Comparison of ENCODE assay signal across 1 cellular context in the genomic region with DNA sequence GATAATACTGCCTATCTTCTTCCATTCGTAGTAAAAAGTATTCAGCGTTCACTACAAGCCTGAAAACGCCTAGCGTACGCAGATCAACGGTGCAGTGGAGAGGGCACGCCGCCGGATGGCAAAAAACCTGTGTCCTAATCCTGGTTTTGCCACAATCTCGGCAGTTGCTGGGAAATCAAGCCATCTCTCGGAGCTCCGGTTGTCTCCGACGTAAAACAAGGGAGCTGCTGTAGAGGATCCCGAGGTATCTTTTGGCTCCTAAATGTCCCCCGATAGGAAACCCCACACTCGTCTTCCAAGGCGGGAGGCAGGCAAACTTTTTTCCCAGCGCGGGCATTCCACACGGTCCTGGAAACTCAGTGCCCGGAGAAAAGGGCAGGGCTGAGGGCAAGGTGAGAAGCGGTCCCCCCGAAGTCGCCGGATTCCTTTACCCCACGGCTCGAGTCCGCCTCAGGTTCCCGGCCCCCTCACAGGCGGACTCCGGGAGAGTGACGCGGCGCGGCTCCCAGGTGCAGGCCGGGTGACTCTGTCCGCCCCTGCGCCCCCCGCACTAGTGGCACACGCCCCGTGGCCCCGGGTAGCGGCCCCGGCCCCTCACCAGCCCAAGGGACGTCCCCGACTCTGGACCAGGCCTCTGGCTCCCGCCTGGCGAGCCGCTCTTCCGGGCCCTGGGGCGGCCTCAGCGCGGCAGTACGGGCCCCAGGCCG.
TF ChIP-seq lines count a peak whose summit lies in the region.

No MANE protein-coding gene starts in this region.

TF ChIP-seq in HepG2, 621 proteins besides CTCF, POLR2A, EP300 and RAD21 (continued from another document):
- no peak for TF ChIP-seq BATF2 (CRISPR knock-in tag; IDR thresholded peaks at IDR 0.05)
- no peak for TF ChIP-seq ZNF768 (CRISPR knock-in tag; IDR thresholded peaks at IDR 0.05)
- no peak for TF ChIP-seq ZNF282 (IDR thresholded peaks at IDR 0.05; ENCODE audit: partially characterized antibody)
- TF ChIP-seq RFXANK (CRISPR knock-in tag; IDR thresholded peaks at IDR 0.05): no peak
- TF ChIP-seq ZNF672 (CRISPR knock-in tag; IDR thresholded peaks at IDR 0.05): no peak
- TF ChIP-seq ZNF33B (CRISPR knock-in tag; IDR thresholded peaks at IDR 0.05): no peak
- TF ChIP-seq ZNF816 (CRISPR knock-in tag; IDR thresholded peaks at IDR 0.05; ENCODE audit: borderline replicate concordance): no peak
- no peak for TF ChIP-seq NFATC3 (CRISPR knock-in tag; IDR thresholded peaks at IDR 0.05)
- TF ChIP-seq RARG (CRISPR knock-in tag; IDR thresholded peaks at IDR 0.05; ENCODE audit: low read depth): no peak
- TF ChIP-seq ZNF761 (CRISPR knock-in tag; conservative IDR thresholded peaks at IDR 0.05): no peak
- TF ChIP-seq ZNF773 (CRISPR knock-in tag; IDR thresholded peaks at IDR 0.05; ENCODE audit: borderline replicate concordance): 0 out of 2 replicates have a peak, but pooled peaks have one; percentile 48
- TF ChIP-seq ZNF142 (CRISPR knock-in tag; IDR thresholded peaks at IDR 0.05): no peak
- TF ChIP-seq ZNF160 (CRISPR knock-in tag; IDR thresholded peaks at IDR 0.05): no peak
- TF ChIP-seq HINFP (CRISPR knock-in tag; IDR thresholded peaks at IDR 0.05; ENCODE audit: low read depth): 0 out of 2 replicates have a peak, but pooled peaks have one; percentile 5
- TF ChIP-seq DMAP1 (CRISPR knock-in tag; IDR thresholded peaks at IDR 0.05): no peak
- peak; percentile 86; the same call in 1 of the 2 replicates for TF ChIP-seq ZNF432 (CRISPR knock-in tag; IDR thresholded peaks at IDR 0.05; ENCODE audit: borderline replicate concordance)
- TF ChIP-seq, protein P1, sequence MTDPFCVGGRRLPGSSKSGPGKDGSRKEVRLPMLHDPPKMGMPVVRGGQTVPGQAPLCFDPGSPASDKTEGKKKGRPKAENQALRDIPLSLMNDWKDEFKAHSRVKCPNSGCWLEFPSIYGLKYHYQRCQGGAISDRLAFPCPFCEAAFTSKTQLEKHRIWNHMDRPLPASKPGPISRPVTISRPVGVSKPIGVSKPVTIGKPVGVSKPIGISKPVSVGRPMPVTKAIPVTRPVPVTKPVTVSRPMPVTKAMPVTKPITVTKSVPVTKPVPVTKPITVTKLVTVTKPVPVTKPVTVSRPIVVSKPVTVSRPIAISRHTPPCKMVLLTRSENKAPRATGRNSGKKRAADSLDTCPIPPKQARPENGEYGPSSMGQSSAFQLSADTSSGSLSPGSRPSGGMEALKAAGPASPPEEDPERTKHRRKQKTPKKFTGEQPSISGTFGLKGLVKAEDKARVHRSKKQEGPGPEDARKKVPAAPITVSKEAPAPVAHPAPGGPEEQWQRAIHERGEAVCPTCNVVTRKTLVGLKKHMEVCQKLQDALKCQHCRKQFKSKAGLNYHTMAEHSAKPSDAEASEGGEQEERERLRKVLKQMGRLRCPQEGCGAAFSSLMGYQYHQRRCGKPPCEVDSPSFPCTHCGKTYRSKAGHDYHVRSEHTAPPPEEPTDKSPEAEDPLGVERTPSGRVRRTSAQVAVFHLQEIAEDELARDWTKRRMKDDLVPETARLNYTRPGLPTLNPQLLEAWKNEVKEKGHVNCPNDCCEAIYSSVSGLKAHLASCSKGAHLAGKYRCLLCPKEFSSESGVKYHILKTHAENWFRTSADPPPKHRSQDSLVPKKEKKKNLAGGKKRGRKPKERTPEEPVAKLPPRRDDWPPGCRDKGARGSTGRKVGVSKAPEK (CRISPR knock-in tag; IDR thresholded peaks at IDR 0.05; ENCODE audit: borderline replicate concordance): no peak
- no peak for TF ChIP-seq LCORL (IDR thresholded peaks at IDR 0.05)
- no peak for TF ChIP-seq LCORL (CRISPR knock-in tag; IDR thresholded peaks at IDR 0.05)
- no peak for TF ChIP-seq FOSL1 (CRISPR knock-in tag; IDR thresholded peaks at IDR 0.05; ENCODE audit: borderline replicate concordance)
- TF ChIP-seq SRSF4 (IDR thresholded peaks at IDR 0.05; ENCODE audit: low read depth, low read length, poor library complexity, severe bottlenecking): no peak
- no peak for TF ChIP-seq ZNF264 (CRISPR knock-in tag; IDR thresholded peaks at IDR 0.05)
- TF ChIP-seq NFIB (CRISPR knock-in tag; IDR thresholded peaks at IDR 0.05; ENCODE audit: borderline replicate concordance): no peak
- no peak for TF ChIP-seq ZBTB20 (CRISPR knock-in tag; IDR thresholded peaks at IDR 0.05; ENCODE audit: borderline replicate concordance, low read depth)
- no peak for TF ChIP-seq RFX3 (CRISPR knock-in tag; IDR thresholded peaks at IDR 0.05)
- TF ChIP-seq RARA (CRISPR knock-in tag; IDR thresholded peaks at IDR 0.05): no peak
- TF ChIP-seq TBX2 (CRISPR knock-in tag; IDR thresholded peaks at IDR 0.05; ENCODE audit: borderline replicate concordance): no peak
- no peak for TF ChIP-seq CREB1 (IDR thresholded peaks at IDR 0.05)
- no peak for TF ChIP-seq CREB1 (CRISPR knock-in tag; IDR thresholded peaks at IDR 0.05)
- no peak for TF ChIP-seq ZNF468 (CRISPR knock-in tag; IDR thresholded peaks at IDR 0.05)
- 0 out of 2 replicates have a peak, but pooled peaks have one; percentile 19 for TF ChIP-seq ZNF746 (CRISPR knock-in tag; IDR thresholded peaks at IDR 0.05)
- TF ChIP-seq ZMYM4 (CRISPR knock-in tag; IDR thresholded peaks at IDR 0.05): no peak
- TF ChIP-seq ZNF704 (CRISPR knock-in tag; IDR thresholded peaks at IDR 0.05; ENCODE audit: borderline replicate concordance): peak; percentile 83
- TF ChIP-seq CBX5 (CRISPR knock-in tag; IDR thresholded peaks at IDR 0.05; ENCODE audit: borderline replicate concordance): no peak
- no peak for TF ChIP-seq ZNF558 (CRISPR knock-in tag; IDR thresholded peaks at IDR 0.05; ENCODE audit: borderline replicate concordance)
- TF ChIP-seq TOPORS (CRISPR knock-in tag; IDR thresholded peaks at IDR 0.05): no peak
- no peak for TF ChIP-seq NFYC (CRISPR knock-in tag; IDR thresholded peaks at IDR 0.05)
- TF ChIP-seq, protein P2, sequence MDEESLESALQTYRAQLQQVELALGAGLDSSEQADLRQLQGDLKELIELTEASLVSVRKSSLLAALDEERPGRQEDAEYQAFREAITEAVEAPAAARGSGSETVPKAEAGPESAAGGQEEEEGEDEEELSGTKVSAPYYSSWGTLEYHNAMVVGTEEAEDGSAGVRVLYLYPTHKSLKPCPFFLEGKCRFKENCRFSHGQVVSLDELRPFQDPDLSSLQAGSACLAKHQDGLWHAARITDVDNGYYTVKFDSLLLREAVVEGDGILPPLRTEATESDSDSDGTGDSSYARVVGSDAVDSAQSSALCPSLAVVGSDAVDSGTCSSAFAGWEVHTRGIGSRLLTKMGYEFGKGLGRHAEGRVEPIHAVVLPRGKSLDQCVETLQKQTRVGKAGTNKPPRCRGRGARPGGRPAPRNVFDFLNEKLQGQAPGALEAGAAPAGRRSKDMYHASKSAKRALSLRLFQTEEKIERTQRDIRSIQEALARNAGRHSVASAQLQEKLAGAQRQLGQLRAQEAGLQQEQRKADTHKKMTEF (CRISPR knock-in tag; IDR thresholded peaks at IDR 0.05): no peak
- TF ChIP-seq XBP1 (CRISPR knock-in tag; IDR thresholded peaks at IDR 0.05): no peak
- peak; percentile 10; the same call in 1 of the 2 replicates for TF ChIP-seq HOXA3 (CRISPR knock-in tag; IDR thresholded peaks at IDR 0.05)
- TF ChIP-seq SNAPC2 (CRISPR knock-in tag; IDR thresholded peaks at IDR 0.05): no peak
- no peak for TF ChIP-seq HNRNPUL1 (IDR thresholded peaks at IDR 0.05; ENCODE audit: low read depth, low read length)
- TF ChIP-seq MZF1 (CRISPR knock-in tag; IDR thresholded peaks at IDR 0.05; ENCODE audit: borderline replicate concordance): no peak
- peak; percentile 95 for TF ChIP-seq ZNF235 (CRISPR knock-in tag; IDR thresholded peaks at IDR 0.05; ENCODE audit: borderline replicate concordance)
- no peak for TF ChIP-seq ZSCAN12 (CRISPR knock-in tag; IDR thresholded peaks at IDR 0.05)
- TF ChIP-seq ELF1 (CRISPR knock-in tag; IDR thresholded peaks at IDR 0.05): no peak
- TF ChIP-seq ARNTL (CRISPR knock-in tag; IDR thresholded peaks at IDR 0.05): no peak
- no peak for TF ChIP-seq NCOA2 (CRISPR knock-in tag; IDR thresholded peaks at IDR 0.05)
